ENCODE assay signal across 8 cellular contexts in the genomic region with DNA sequence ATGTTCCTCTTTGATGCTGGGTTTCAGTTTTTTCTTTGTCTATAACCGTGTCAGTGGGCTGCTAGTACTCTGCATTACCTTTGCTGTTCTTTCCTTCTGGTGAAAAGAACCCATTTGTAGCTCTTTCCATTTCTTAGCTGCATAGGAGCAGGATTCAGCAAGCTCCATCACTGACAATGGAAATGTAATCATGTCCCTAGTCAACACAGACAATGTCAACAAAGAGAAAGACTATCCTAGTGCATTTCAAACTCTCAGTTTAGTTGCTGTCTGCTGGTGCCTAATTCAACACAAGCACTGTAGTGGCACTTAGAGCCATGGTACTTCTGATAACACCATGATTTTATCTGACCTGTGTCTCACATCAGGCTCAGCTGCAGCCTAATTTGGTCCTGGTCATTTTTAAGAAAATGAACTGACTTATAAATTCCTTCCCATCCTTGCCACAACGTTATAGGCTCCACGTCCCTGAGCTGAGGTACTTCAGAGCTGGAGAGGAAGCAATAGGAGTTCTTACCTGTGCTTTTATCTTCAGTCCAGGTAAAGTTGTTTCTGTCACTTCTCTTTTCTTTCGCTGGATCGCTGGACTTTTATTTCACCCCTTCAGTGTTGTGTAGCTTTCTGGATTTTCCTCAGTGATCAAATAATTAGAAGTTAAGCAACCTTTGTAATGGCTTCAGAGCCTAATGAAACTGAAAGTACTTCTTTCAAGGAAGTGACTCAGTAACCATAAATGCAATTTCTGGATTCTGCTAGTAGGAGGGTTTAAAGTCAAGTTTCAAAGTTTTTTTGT. TPM values are rescaled to one million over a fixed set of nuclear protein-coding genes. Genes with fewer than 3 reads are reported as not detected.
DNase-seq lines count a peak whose midpoint lies in the region; ATAC-seq lines count a peak whose summit lies in the region.

A gene with protein sequence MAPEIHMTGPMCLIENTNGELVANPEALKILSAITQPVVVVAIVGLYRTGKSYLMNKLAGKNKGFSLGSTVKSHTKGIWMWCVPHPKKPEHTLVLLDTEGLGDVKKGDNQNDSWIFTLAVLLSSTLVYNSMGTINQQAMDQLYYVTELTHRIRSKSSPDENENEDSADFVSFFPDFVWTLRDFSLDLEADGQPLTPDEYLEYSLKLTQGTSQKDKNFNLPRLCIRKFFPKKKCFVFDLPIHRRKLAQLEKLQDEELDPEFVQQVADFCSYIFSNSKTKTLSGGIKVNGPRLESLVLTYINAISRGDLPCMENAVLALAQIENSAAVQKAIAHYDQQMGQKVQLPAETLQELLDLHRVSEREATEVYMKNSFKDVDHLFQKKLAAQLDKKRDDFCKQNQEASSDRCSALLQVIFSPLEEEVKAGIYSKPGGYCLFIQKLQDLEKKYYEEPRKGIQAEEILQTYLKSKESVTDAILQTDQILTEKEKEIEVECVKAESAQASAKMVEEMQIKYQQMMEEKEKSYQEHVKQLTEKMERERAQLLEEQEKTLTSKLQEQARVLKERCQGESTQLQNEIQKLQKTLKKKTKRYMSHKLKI (minus strand): TSS at position 700 of the 793 bp plus-strand sequence. CDS start 2,145 bp downstream, outside the sequence.

- POLR2A ChIA-PET in activated CD4-positive, alpha-beta T cell treated with anti-CD3 and anti-CD28 coated beads for 36 hours (lab: Charles Lee) = interaction anchor here (0.6 to 1.2 kb wide), 7 partner anchors 19 to 489 kb away, joined by 3 to 8 read pairs (median 5); a partner anchor contains a TSS

- intact Hi-C loops in activated CD4-positive, alpha-beta T cell treated with anti-CD3 and anti-CD28 coated beads for 36 hours (cut with DNase I, micrococcal nuclease) = loop anchor here (1.0 to 2.0 kb wide), 4 partner anchors 19 to 43 kb away; a partner anchor contains a TSS
- intact Hi-C loops in Right ventricle myocardium superior (cut with DNase I) (no loop called here), sciatic nerve (cut with DNase I) (no loop called here)

- H3K27me3 Mint-ChIP-seq in activated CD4-positive, alpha-beta T cell treated with anti-CD3 and anti-CD28 coated beads for 36 hours = no peaks in the 10 kb centered on the region

- H3K9me3 Mint-ChIP-seq in activated CD4-positive, alpha-beta T cell treated with anti-CD3 and anti-CD28 coated beads for 36 hours (ENCODE audit: low read depth) = peaks cover 10% of the 10 kb centered on the region
- H3K9me3 Mint-ChIP-seq in activated naive CD4-positive, alpha-beta T cell treated with anti-CD3 and anti-CD28 coated beads, Interleukin-2, amount 50 U/mL, for 72 hours = peaks cover 0 to 10% of the 10 kb centered on the region in 2 donors

- peaks cover 31% of the 10 kb centered on the region for H3K36me3 Mint-ChIP-seq in activated CD4-positive, alpha-beta T cell treated with anti-CD3 and anti-CD28 coated beads for 36 hours (ENCODE audit: low read depth)
- peaks cover 29 to 31% of the 10 kb centered on the region in 2 donors for H3K36me3 Mint-ChIP-seq in activated naive CD4-positive, alpha-beta T cell treated with anti-CD3 and anti-CD28 coated beads, Interleukin-2, amount 50 U/mL, for 72 hours

- CTCF ChIA-PET in activated CD4-positive, alpha-beta T cell treated with anti-CD3 and anti-CD28 coated beads for 36 hours (lab: Charles Lee) = interaction anchor here (0.6 to 2.8 kb wide), 13 partner anchors 10 to 759 kb away, joined by 3 to 15 read pairs (median 4); a partner anchor contains a TSS

- H3K4me3 Mint-ChIP-seq in activated CD4-positive, alpha-beta T cell treated with anti-CD3 and anti-CD28 coated beads for 36 hours = peak within 1 kb of the TSS; percentile 79

- H3K27ac Mint-ChIP-seq in activated CD4-positive, alpha-beta T cell treated with anti-CD3 and anti-CD28 coated beads for 36 hours = peak within 1 kb of the TSS; percentile 93
- peak within 1 kb of the TSS; percentile 81 to 85 for H3K27ac Mint-ChIP-seq in activated naive CD4-positive, alpha-beta T cell treated with anti-CD3 and anti-CD28 coated beads, Interleukin-2, amount 50 U/mL, for 72 hours

- no peak for DNase-seq in activated CD4-positive, alpha-beta T cell treated with anti-CD3 and anti-CD28 coated beads for 36 hours
- no peak for DNase-seq in activated CD4-positive, alpha-beta T cell treated with anti-CD3 and anti-CD28 coated beads for 48 hours
- DNase-seq in NCI-H128 (lab: John Stamatoyannopoulos, UW; ENCODE audit: unreplicated experiment) (peak; percentile 19), Right ventricle myocardium superior (no peak), sciatic nerve (ENCODE audit: low spot score) (no peak), NCI-H524 treated with DMSO at 0.1 percent for 48 hours (lab: John Stamatoyannopoulos, UW) (no peak)
- no peak for DNase-seq in activated naive CD4-positive, alpha-beta T cell treated with anti-CD3 and anti-CD28 coated beads, Interleukin-2, amount 50 U/mL, for 72 hours (ENCODE audit: low spot score in 2 of 2)

- ATAC-seq in activated CD4-positive, alpha-beta T cell treated with anti-CD3 and anti-CD28 coated beads for 36 hours = peak; percentile 82
- peak; percentile 78 for ATAC-seq in HG02642 (IDR thresholded peaks at IDR 0.05; ENCODE audit: poor library complexity, unreplicated experiment)
- peak; percentile 71 to 81 for ATAC-seq in activated naive CD4-positive, alpha-beta T cell treated with anti-CD3 and anti-CD28 coated beads, Interleukin-2, amount 50 U/mL, for 72 hours
- peak; percentile 80 for ATAC-seq in Right ventricle myocardium superior (ENCODE audit: poor library complexity)
- ATAC-seq in sciatic nerve = peak; percentile 81

- peaks cover 54% of the 10 kb centered on the region for H3K4me1 Mint-ChIP-seq in activated CD4-positive, alpha-beta T cell treated with anti-CD3 and anti-CD28 coated beads for 36 hours

RNA-seq across cellular contexts. Expression of the gene that starts here (rescaled TPM):
- 1 to 10 TPM; 4.8 to 5.8 TPM for total RNA-seq in activated CD4-positive, alpha-beta T cell treated with anti-CD3 and anti-CD28 coated beads for 36 hours
- total RNA-seq in activated naive CD4-positive, alpha-beta T cell treated with anti-CD3 and anti-CD28 coated beads, Interleukin-2, amount 50 U/mL, for 72 hours = 1 to 10 TPM; 3.2 to 9.3 TPM
- total RNA-seq in Right ventricle myocardium superior (6.6 TPM), sciatic nerve (25.9 TPM)

Comparison
In these comparisons a context has a peak if more than half of its experiments do, and no peak if none do; other contexts are left out.
1. intact Hi-C loops: an anchor here in activated CD4-positive, alpha-beta T cell treated with anti-CD3 and anti-CD28 coated beads for 36 hours (1.0 to 2.0 kb wide); none called in Right ventricle myocardium superior and sciatic nerve.